Comparison of ENCODE assay signal across 8 cellular contexts in the genomic region with DNA sequence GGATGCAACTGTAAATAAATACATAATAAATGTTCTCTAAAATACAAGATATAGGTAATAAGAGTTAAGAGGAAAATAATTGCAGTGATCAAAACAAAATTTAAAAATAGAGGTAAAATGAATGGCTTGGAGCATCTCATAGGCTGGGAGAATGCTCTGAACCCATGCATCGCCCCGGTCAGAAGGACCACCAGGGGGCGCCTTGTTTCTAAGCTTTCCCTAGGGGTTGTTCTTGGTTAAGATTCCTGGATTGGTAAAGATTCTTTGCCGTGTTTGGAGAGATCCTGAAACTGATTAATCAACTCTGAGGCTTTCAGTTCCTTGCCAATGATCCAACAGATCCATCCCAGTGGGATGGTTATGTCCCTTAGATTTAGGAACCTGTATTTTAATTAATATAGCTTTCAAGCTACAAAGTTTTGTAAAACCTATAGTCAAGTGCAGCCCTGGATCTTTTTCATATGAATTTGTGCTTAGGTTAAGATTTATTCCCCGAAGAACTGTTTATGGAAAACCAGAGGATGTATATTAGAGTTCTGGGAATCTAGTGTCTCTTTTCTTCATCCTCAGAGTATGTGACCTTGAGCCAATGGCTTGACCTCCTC. TPM values are rescaled to one million over a fixed set of nuclear protein-coding genes. Genes with fewer than 3 reads are reported as not detected.
DNase-seq lines count a peak whose midpoint lies in the region; ATAC-seq and TF ChIP-seq lines count a peak whose summit lies in the region.

No MANE protein-coding gene starts in this region.

- peak; percentile 81 for TF ChIP-seq CTCF in GM10248 (IDR thresholded peaks at IDR 0.05; ENCODE audit: control extremely low read depth, extremely low read depth, low read depth, missing control alignments)

- POLR2A ChIA-PET in GM10248 (lab: Yijun Ruan, JAX), result no interaction called here

- DNase-seq in GM10248 (ENCODE audit: extremely low spot score) (peak; percentile 67), NCI-H1105 (lab: John Stamatoyannopoulos, UW) (peak; percentile 79), T follicular helper cell (ENCODE audit: low read depth) (peak; percentile 82), cardiac septum (ENCODE audit: low spot score) (peak; percentile 90), putamen (ENCODE audit: low spot score) (peak; percentile 71)
- peak; percentile 74 for DNase-seq in activated naive CD8-positive, alpha-beta T cell treated with anti-CD3 and anti-CD28 coated beads, Interleukin-2, amount 50 U/mL, for 16 hours (ENCODE audit: low read depth, low spot score)

- ATAC-seq in HG02588 (IDR thresholded peaks at IDR 0.05; ENCODE audit: unreplicated experiment), result no peak
- ATAC-seq in HG03460 (IDR thresholded peaks at IDR 0.05; ENCODE audit: unreplicated experiment), result no peak

- CTCF ChIA-PET in GM10248 (lab: Yijun Ruan, JAX), result interaction anchor here (0.7 to 3.7 kb wide), 48 partner anchors 8 to 397 kb away, joined by 3 to 115 read pairs (median 5); no protein-coding TSS in a partner anchor

- intact Hi-C loops in cardiac septum (cut with DNase I), result loop anchor here (1.0 to 5.0 kb wide), 3 partner anchors 119 to 216 kb away; no protein-coding TSS in a partner anchor

RNA-seq across cellular contexts. Expression of gene PRELID3B, which starts 45.3 kb away (rescaled TPM):
- total RNA-seq in cardiac septum, result 41.4 TPM

RNA-seq across cellular contexts. Expression of gene ATP5F1E, which starts 55.8 kb away (rescaled TPM):
- total RNA-seq in cardiac septum, result 123 TPM
